Comparison of ENCODE assay signal across 26 cellular contexts in genomic region chr5:32932231-32932935, GRCh38.
"Had no signal": no experiment of that assay in that cellular context is flagged by ENCODE, and none has a peak within 500 bp of the region (broad histone marks: within the 10 kb centered on the region; RNA-seq: fewer than 3 reads in every experiment).

No MANE protein-coding gene starts in this region.

- H3K9ac ChIP-seq: KMS-11 had no signal

- H3K27me3 Mint-ChIP-seq: activated B cell treated with CpG ODN at 0.5 μM for 24 hours; activated CD4-positive, alpha-beta T cell treated with anti-CD3 and anti-CD28 coated beads, Interleukin-2, amount 10 ng/mL, durations not matched to agents 24 days and 14 days; activated CD8-positive, alpha-beta memory T cell treated with anti-CD3 and anti-CD28 coated beads, Interleukin-2, amount 10 ng/mL, durations not matched to agents 7 days and 5 days; activated T-cell treated with anti-CD3 and anti-CD28 coated beads, Interleukin-2, amount 50 U/mL, for 24 hours had no signal

- H3K4me3 Mint-ChIP-seq: activated B cell treated with CpG ODN at 0.5 μM for 24 hours; activated CD4-positive, alpha-beta T cell treated with anti-CD3 and anti-CD28 coated beads, Interleukin-2, amount 10 ng/mL, durations not matched to agents 24 days and 14 days; activated CD8-positive, alpha-beta memory T cell treated with anti-CD3 and anti-CD28 coated beads, Interleukin-2, amount 10 ng/mL, durations not matched to agents 7 days and 5 days; activated naive CD8-positive, alpha-beta T cell; activated T-cell treated with anti-CD3 and anti-CD28 coated beads, Interleukin-2, amount 50 U/mL, for 24 hours had no signal

- H3K4me3 ChIP-seq: MG63 had no signal

- H3K9me3 Mint-ChIP-seq: activated B cell treated with CpG ODN at 0.5 μM for 24 hours had no signal

- ATAC-seq: activated CD8-positive, alpha-beta memory T cell treated with anti-CD3 and anti-CD28 coated beads, Interleukin-2, amount 10 ng/mL, durations not matched to agents 7 days and 5 days had no signal

- DNase-seq: activated B cell treated with CpG ODN at 0.5 μM for 24 hours; activated CD4-positive, alpha-beta T cell treated with anti-CD3 and anti-CD28 coated beads for 1 hour; activated CD4-positive, alpha-beta T cell treated with anti-CD3 and anti-CD28 coated beads, Interleukin-2, amount 10 ng/mL, durations not matched to agents 24 days and 14 days; activated CD4-positive, alpha-beta T cell treated with anti-CD3 and anti-CD28 coated beads, Interleukin-2, amount 50 U/mL, for 48 hours; activated CD8-positive, alpha-beta memory T cell treated with anti-CD3 and anti-CD28 coated beads, Interleukin-2, amount 10 ng/mL, durations not matched to agents 7 days and 5 days; activated effector memory CD4-positive, alpha-beta T cell treated with anti-CD3 and anti-CD28 coated beads, Interleukin-2, amount 50 U/mL, for 16 hours; activated naive CD4-positive, alpha-beta T cell treated with Interleukin-2 at 50 U/mL for 16 hours; activated T-cell treated with anti-CD3 and anti-CD28 coated beads, Interleukin-2, amount 50 U/mL, for 24 hours; brain microvascular endothelial cell; MG63; MV-4-11; NCI-H1092 treated with DMSO at 0.1 percent for 48 hours; NCI-H1417 treated with DMSO at 0.1 percent for 48 hours; NCI-H1694; NCI-H2029; NCI-H2107; NCI-H2171 treated with DMSO at 0.1 percent for 48 hours; NCI-H226; NCI-H526; NCI-H82; SIG-M5; T-helper 2 cell; T1000 had no signal

- H3K36me3 Mint-ChIP-seq: activated CD8-positive, alpha-beta memory T cell treated with anti-CD3 and anti-CD28 coated beads, Interleukin-2, amount 10 ng/mL, durations not matched to agents 7 days and 5 days had no signal

- H3K27ac ChIP-seq: brain microvascular endothelial cell, KMS-11 had no signal

- H3K36me3 ChIP-seq: brain microvascular endothelial cell, MG63 had no signal

- H3K27me3 ChIP-seq: brain microvascular endothelial cell, MG63 had no signal

- H3K4me2 ChIP-seq: KMS-11 had no signal

- H3K27ac Mint-ChIP-seq: activated B cell treated with CpG ODN at 0.5 μM for 24 hours; activated CD4-positive, alpha-beta T cell treated with anti-CD3 and anti-CD28 coated beads, Interleukin-2, amount 10 ng/mL, durations not matched to agents 24 days and 14 days; activated CD8-positive, alpha-beta memory T cell treated with anti-CD3 and anti-CD28 coated beads, Interleukin-2, amount 10 ng/mL, durations not matched to agents 7 days and 5 days; activated naive CD8-positive, alpha-beta T cell; activated T-cell treated with anti-CD3 and anti-CD28 coated beads, Interleukin-2, amount 50 U/mL, for 24 hours had no signal

- H3K4me1 Mint-ChIP-seq: activated B cell treated with CpG ODN at 0.5 μM for 24 hours; activated CD4-positive, alpha-beta T cell treated with anti-CD3 and anti-CD28 coated beads, Interleukin-2, amount 10 ng/mL, durations not matched to agents 24 days and 14 days; activated CD8-positive, alpha-beta memory T cell treated with anti-CD3 and anti-CD28 coated beads, Interleukin-2, amount 10 ng/mL, durations not matched to agents 7 days and 5 days had no signal

- FAIRE-seq: TTC549 had no signal
